In genomic region chr5:115336964-115337363, GRCh38 we compare ENCODE assay signal across 6 cellular contexts.
"Had no signal": no experiment of that assay in that cellular context is flagged by ENCODE, and none has a peak within 500 bp of the region (broad histone marks: within the 10 kb centered on the region; RNA-seq: fewer than 3 reads in every experiment).

No MANE protein-coding gene starts in this region.

- H2AFZ ChIP-seq: GM23338 had no signal

- H3K4me2 ChIP-seq: GM23338 had no signal

- H3K4me3 ChIP-seq: GM23338 had no signal

- ATAC-seq: GM23338 had no signal

- FAIRE-seq: H1, H54, HTR-8/SVneo had no signal

- DNase-seq: H9, HCEC 1CT had no signal
